In the genomic region with DNA sequence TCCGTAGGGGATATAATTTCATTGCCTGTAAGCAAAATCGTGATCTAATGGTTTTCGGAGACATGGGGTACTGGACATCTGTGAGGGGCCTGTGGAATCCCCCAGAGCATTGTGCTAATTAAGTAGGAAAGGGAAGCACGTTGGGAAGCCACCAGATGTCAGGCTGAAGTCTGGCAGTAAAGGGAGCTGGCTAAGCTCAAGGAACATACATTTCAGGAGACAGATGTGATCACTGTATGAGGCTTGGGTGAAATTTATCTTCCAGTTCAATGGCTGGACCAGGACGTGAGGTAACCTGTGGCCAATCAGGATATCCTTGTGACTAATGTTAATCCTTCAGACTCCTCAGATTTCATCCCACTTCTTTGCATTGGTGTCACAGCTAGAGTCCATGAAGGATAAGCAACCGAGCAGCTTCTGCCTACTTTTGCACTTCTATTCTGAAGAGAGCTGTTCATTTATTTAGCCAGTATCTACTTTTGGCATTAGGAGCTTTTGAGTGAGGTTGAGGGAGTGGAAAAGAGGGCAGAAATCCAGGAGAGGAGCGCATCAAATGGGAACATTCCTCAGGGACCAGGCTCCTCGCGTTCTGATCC, we compare ENCODE assay signal across 19 cellular contexts.
DNase-seq lines count a peak whose midpoint lies in the region; ATAC-seq and TF ChIP-seq lines count a peak whose summit lies in the region.
"Had no signal": no experiment of that assay in that cellular context is flagged by ENCODE, and none has a peak within 500 bp of the region (broad histone marks: within the 10 kb centered on the region; RNA-seq: fewer than 3 reads in every experiment).

No MANE protein-coding gene starts in this region.

- H3K27me3 Mint-ChIP-seq in endodermal cell (ENCODE audit: insufficient read depth) (peaks cover 3% of the 10 kb centered on the region), nephron (ENCODE audit: low read depth) (peaks cover 7% of the 10 kb centered on the region)
- no peaks in the 10 kb centered on the region for H3K27me3 Mint-ChIP-seq in activated T-helper 1 cell treated with anti-CD3 and anti-CD28 coated beads, Interleukin-12 subunit alpha, Interleukin-12 subunit beta, Interleukin-2, Interleukin-4 antibody, amounts not matched to agents 30 ng/mL and 10 ng/mL and 1 ng/mL, durations not matched to agents 14 hours and 24 hours and 36 hours (ENCODE audit: insufficient read depth)
- H3K27me3 Mint-ChIP-seq: IgD-negative memory B cell had no signal

- no peak overlapping the region for H3K4me3 ChIP-seq in endodermal cell (ENCODE audit: low read length)
- no peak overlapping the region for H3K4me3 ChIP-seq in gastrocnemius medialis
- H3K4me3 ChIP-seq: esophagus squamous epithelium had no signal

- H3K4me3 Mint-ChIP-seq in endodermal cell (no peak overlapping the region), nephron (peak overlapping the region in 1 of 3 experiments; percentile 16)
- H3K4me3 Mint-ChIP-seq in activated T-helper 1 cell treated with anti-CD3 and anti-CD28 coated beads, Interleukin-12 subunit alpha, Interleukin-12 subunit beta, Interleukin-2, Interleukin-4 antibody, amounts not matched to agents 30 ng/mL and 10 ng/mL and 1 ng/mL, durations not matched to agents 14 hours and 24 hours and 36 hours: no peak overlapping the region
- H3K4me3 Mint-ChIP-seq: activated T-helper 17 cell treated with anti-CD3 and anti-CD28 coated beads, Interleukin-2, amount 50 U/mL, for 72 hours; IgD-negative memory B cell; mesothelial cell of epicardium had no signal

- H3K27me3 ChIP-seq in endodermal cell (ENCODE audit: control insufficient read depth, insufficient read depth, low read length, poor library complexity, severe bottlenecking) (no peaks in the 10 kb centered on the region), gastrocnemius medialis (no peaks in the 10 kb centered on the region)
- H3K27me3 ChIP-seq: esophagus squamous epithelium had no signal

- H3K27ac ChIP-seq in endodermal cell (ENCODE audit: low read depth, low read length) (peak overlapping the region; percentile 12), gastrocnemius medialis (no peak overlapping the region)
- H3K27ac ChIP-seq: esophagus squamous epithelium had no signal

- 67 to 77% methylated on average over 4 to 9 of the region's 9 CpGs for WGBS in endodermal cell (ENCODE audit: insufficient coverage in 1 of 2, insufficient read length in 1 of 2), 2 experiments

- H3K27ac Mint-ChIP-seq in endodermal cell (no peak overlapping the region), nephron (peak overlapping the region; percentile 15 to 34 (median 26))
- no peak overlapping the region for H3K27ac Mint-ChIP-seq in activated T-helper 1 cell treated with anti-CD3 and anti-CD28 coated beads, Interleukin-12 subunit alpha, Interleukin-12 subunit beta, Interleukin-2, Interleukin-4 antibody, amounts not matched to agents 30 ng/mL and 10 ng/mL and 1 ng/mL, durations not matched to agents 14 hours and 24 hours and 36 hours
- H3K27ac Mint-ChIP-seq: activated T-helper 17 cell treated with anti-CD3 and anti-CD28 coated beads, Interleukin-2, amount 50 U/mL, for 72 hours; IgD-negative memory B cell; mesothelial cell of epicardium had no signal

- H3K9me3 ChIP-seq in endodermal cell (ENCODE audit: control insufficient read depth, low read length): peaks cover 3% of the 10 kb centered on the region
- no peaks in the 10 kb centered on the region for H3K9me3 ChIP-seq in gastrocnemius medialis
- H3K9me3 ChIP-seq: esophagus squamous epithelium had no signal

- H3K9me3 Mint-ChIP-seq in endodermal cell (peaks cover 4% of the 10 kb centered on the region), nephron (peaks cover 15% of the 10 kb centered on the region)
- H3K9me3 Mint-ChIP-seq in activated T-helper 1 cell treated with anti-CD3 and anti-CD28 coated beads, Interleukin-12 subunit alpha, Interleukin-12 subunit beta, Interleukin-2, Interleukin-4 antibody, amounts not matched to agents 30 ng/mL and 10 ng/mL and 1 ng/mL, durations not matched to agents 14 hours and 24 hours and 36 hours: no peaks in the 10 kb centered on the region
- H3K9me3 Mint-ChIP-seq: activated T-helper 17 cell treated with anti-CD3 and anti-CD28 coated beads, Interleukin-2, amount 50 U/mL, for 72 hours had no signal

- no peak for TF ChIP-seq POLR2A in gastrocnemius medialis (IDR thresholded peaks at IDR 0.05)

- ATAC-seq in HG03045 (IDR thresholded peaks at IDR 0.05; ENCODE audit: unreplicated experiment) (no peak), gastrocnemius medialis (no peak)
- ATAC-seq: activated T-helper 17 cell treated with anti-CD3 and anti-CD28 coated beads, Interleukin-2, amount 50 U/mL, for 72 hours had no signal

- DNase-seq in DMS 273 treated with DMSO at 0.1 percent for 48 hours (lab: John Stamatoyannopoulos, UW): peak; percentile 98
- DNase-seq in NCI-H2171 (lab: John Stamatoyannopoulos, UW): peak; percentile 97
- DNase-seq in endodermal cell: peak; percentile 47
- DNase-seq in ACHN: no peak
- DNase-seq in gastrocnemius medialis: no peak
- no peak for DNase-seq in activated T-helper 1 cell treated with anti-CD3 and anti-CD28 coated beads, Interleukin-12 subunit alpha, Interleukin-12 subunit beta, Interleukin-2, Interleukin-4 antibody, amounts not matched to agents 30 ng/mL and 10 ng/mL and 1 ng/mL, durations not matched to agents 14 hours and 24 hours and 36 hours (ENCODE audit: low spot score)
- DNase-seq: activated CD4-positive, alpha-beta T cell treated with anti-CD3 and anti-CD28 coated beads, Interleukin-2, amount 50 U/mL, for 4 hours; cortex of kidney; DMS53; esophagus squamous epithelium; NCI-H1417 treated with DMSO at 0.1 percent for 48 hours; NCI-H526 treated with DMSO at 0.1 percent for 48 hours; posterior cingulate gyrus; T1000 had no signal

- in situ Hi-C loops in ACHN (cut with HindIII; ENCODE audit: low pct_ligation_motif_present, low pct_unique_long_range_greater_than_20kb, low sequenced_read_pairs): no loop called here
- in situ Hi-C loops in gastrocnemius medialis (cut with MboI; ENCODE audit: low sequenced_read_pairs in 4 of 4): no loop called here

- no peak overlapping the region for H3K9ac ChIP-seq in endodermal cell (ENCODE audit: extremely low read depth, low read length, poor library complexity, severe bottlenecking)

- H3K4me1 Mint-ChIP-seq in endodermal cell (peaks cover 10% of the 10 kb centered on the region), nephron (peaks cover 16% of the 10 kb centered on the region)
- no peaks in the 10 kb centered on the region for H3K4me1 Mint-ChIP-seq in activated T-helper 1 cell treated with anti-CD3 and anti-CD28 coated beads, Interleukin-12 subunit alpha, Interleukin-12 subunit beta, Interleukin-2, Interleukin-4 antibody, amounts not matched to agents 30 ng/mL and 10 ng/mL and 1 ng/mL, durations not matched to agents 14 hours and 24 hours and 36 hours (ENCODE audit: low read depth)
- H3K4me1 Mint-ChIP-seq: activated T-helper 17 cell treated with anti-CD3 and anti-CD28 coated beads, Interleukin-2, amount 50 U/mL, for 72 hours; IgD-negative memory B cell had no signal

- intact Hi-C loops in gastrocnemius medialis (cut with DNase I; ENCODE audit: low total_unique reads): no loop called here
- intact Hi-C loops in activated T-helper 1 cell treated with anti-CD3 and anti-CD28 coated beads, Interleukin-12 subunit alpha, Interleukin-12 subunit beta, Interleukin-2, Interleukin-4 antibody, amounts not matched to agents 30 ng/mL and 10 ng/mL and 1 ng/mL, durations not matched to agents 14 hours and 24 hours and 36 hours (cut with micrococcal nuclease): no loop called here

- H3K4me1 ChIP-seq in endodermal cell (ENCODE audit: control insufficient read depth, insufficient read depth, low read length): no peaks in the 10 kb centered on the region
- no peaks in the 10 kb centered on the region for H3K4me1 ChIP-seq in gastrocnemius medialis
- H3K4me1 ChIP-seq: esophagus squamous epithelium had no signal

- H3K36me3 ChIP-seq in endodermal cell (ENCODE audit: control insufficient read depth, insufficient read depth, low read length) (no peaks in the 10 kb centered on the region), gastrocnemius medialis (no peaks in the 10 kb centered on the region)
- H3K36me3 ChIP-seq: esophagus squamous epithelium had no signal

- TF ChIP-seq CTCF in endodermal cell (conservative IDR thresholded peaks at IDR 0.05) (no peak), nephron (IDR thresholded peaks at IDR 0.05; ENCODE audit: unreplicated experiment in 3 of 3) (no peak), gastrocnemius medialis (IDR thresholded peaks at IDR 0.05 in 4 of 5, conservative IDR thresholded peaks at IDR 0.05 in 1 of 5) (no peak)

- no peaks in the 10 kb centered on the region for H3K36me3 Mint-ChIP-seq in endodermal cell (ENCODE audit: low read depth)
- H3K36me3 Mint-ChIP-seq in nephron (ENCODE audit: low read depth): no peaks in the 10 kb centered on the region
- H3K36me3 Mint-ChIP-seq in activated T-helper 1 cell treated with anti-CD3 and anti-CD28 coated beads, Interleukin-12 subunit alpha, Interleukin-12 subunit beta, Interleukin-2, Interleukin-4 antibody, amounts not matched to agents 30 ng/mL and 10 ng/mL and 1 ng/mL, durations not matched to agents 14 hours and 24 hours and 36 hours (ENCODE audit: low read depth): no peaks in the 10 kb centered on the region
- H3K36me3 Mint-ChIP-seq: mesothelial cell of epicardium had no signal

Comparison
In these comparisons a context has a peak if more than half of its experiments do, and no peak if none do; other contexts are left out.
1. DNase-seq: peak in DMS 273 treated with DMSO at 0.1 percent for 48 hours (single experiment), NCI-H2171 (single experiment) and endodermal cell (single experiment); none in ACHN (single experiment), gastrocnemius medialis (0 of 2) and activated T-helper 1 cell treated with anti-CD3 and anti-CD28 coated beads, Interleukin-12 subunit alpha, Interleukin-12 subunit beta, Interleukin-2, Interleukin-4 antibody, amounts not matched to agents 30 ng/mL and 10 ng/mL and 1 ng/mL, durations not matched to agents 14 hours and 24 hours and 36 hours (single experiment).
2. H3K27ac Mint-ChIP-seq: peak in nephron (3 of 3); none in endodermal cell (single experiment) and activated T-helper 1 cell treated with anti-CD3 and anti-CD28 coated beads, Interleukin-12 subunit alpha, Interleukin-12 subunit beta, Interleukin-2, Interleukin-4 antibody, amounts not matched to agents 30 ng/mL and 10 ng/mL and 1 ng/mL, durations not matched to agents 14 hours and 24 hours and 36 hours (single experiment).